17 cellular contexts compared by ENCODE assay signal in the genomic region with DNA sequence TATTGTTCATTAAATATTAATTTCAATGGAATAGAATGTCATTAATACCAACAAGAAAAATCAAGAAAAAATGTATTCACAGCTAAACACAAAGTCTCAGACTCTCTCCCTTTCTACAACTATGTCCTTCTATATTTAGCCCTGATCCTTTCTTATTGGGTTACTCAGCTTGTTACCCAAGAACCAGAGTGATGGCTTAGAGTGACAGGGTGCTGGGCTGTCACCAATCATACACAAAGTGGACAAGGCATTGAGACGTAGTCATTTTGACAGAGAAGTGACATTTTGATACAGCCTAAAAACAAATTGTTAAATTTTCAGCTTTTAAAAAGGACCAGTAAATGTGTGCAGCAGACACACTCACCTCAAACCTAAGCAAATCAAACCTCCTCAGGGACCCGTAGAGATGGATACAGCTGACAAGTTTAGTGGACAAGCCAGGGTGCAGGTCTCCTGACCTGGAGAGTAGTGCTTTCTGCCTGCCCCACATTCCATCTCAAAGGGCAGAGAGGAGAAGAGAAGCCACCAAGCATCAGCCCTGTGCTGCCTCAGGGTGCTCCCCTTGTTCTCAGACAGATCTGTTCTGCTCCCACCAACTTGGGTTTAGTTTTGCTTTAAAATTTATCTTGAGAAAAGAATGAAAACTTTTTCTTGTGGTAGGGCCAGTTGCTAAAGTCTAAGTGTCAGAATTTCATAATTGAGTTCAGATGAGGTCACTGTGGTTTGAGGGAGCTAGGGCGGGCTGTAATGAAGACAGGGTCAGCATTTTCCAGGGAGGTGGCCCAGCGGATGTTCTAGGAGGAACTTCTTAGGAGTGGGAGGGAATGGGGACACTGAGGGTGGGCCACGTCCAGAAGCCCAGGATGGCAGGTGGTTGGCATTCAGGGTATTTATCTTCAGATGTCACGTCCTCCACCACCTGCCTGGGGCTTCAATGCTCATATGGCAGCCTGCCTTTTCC.
DNase-seq lines count a peak whose midpoint lies in the region; ATAC-seq, FAIRE-seq and TF ChIP-seq lines count a peak whose summit lies in the region.
"Had no signal": no experiment of that assay in that cellular context is flagged by ENCODE, and none has a peak within 500 bp of the region (broad histone marks: within the 10 kb centered on the region; RNA-seq: fewer than 3 reads in every experiment).

No MANE protein-coding gene starts in this region.

- TF ChIP-seq POLR2A in K562 (conservative IDR thresholded peaks at IDR 0.05): no peak

- peaks cover 2 to 7% of the 10 kb centered on the region in 2 donors for H3K27me3 Mint-ChIP-seq in natural killer cell (ENCODE audit: low read depth in 2 of 2)

- H4K20me1 ChIP-seq in K562 (replicated peaks; ENCODE audit: control insufficient read depth, insufficient read depth, low read length) (no peaks in the 10 kb centered on the region), osteoblast (ENCODE audit: insufficient read depth, low read length) (no peaks in the 10 kb centered on the region)

- in situ Hi-C loops in K562 (cut with MboI): no loop called here

- TF ChIP-seq CTCF in K562 (IDR thresholded peaks at IDR 0.05 in 2 of 3, conservative IDR thresholded peaks at IDR 0.05 in 1 of 3; ENCODE audit: insufficient read depth in 2 of 3, low read depth in 1 of 3, low read length in 3 of 3) (no peak), natural killer cell (IDR thresholded peaks at IDR 0.05) (no peak), osteoblast (IDR thresholded peaks at IDR 0.05; ENCODE audit: extremely low read depth, low read depth, low read length) (no peak)

- H2AFZ ChIP-seq in K562 (ENCODE audit: low read depth, low read length): peak overlapping the region; percentile 56
- no peak overlapping the region for H2AFZ ChIP-seq in osteoblast (ENCODE audit: low read length)

- H3K4me3 ChIP-seq in K562 (no peak overlapping the region), osteoblast (ENCODE audit: insufficient read depth, low read length) (no peak overlapping the region)

- peaks cover 15 to 48% of the 10 kb centered on the region in 2 experiments for H3K4me1 ChIP-seq in K562 (replicated peaks in 1 of 2; ENCODE audit: control insufficient read depth in 2 of 2, insufficient read depth in 2 of 2, low read length in 2 of 2)
- peaks cover 36% of the 10 kb centered on the region for H3K4me1 ChIP-seq in osteoblast (ENCODE audit: insufficient read depth, low read length)

- POLR2A ChIA-PET in K562 (lab: Yijun Ruan, JAX): interaction anchor here (0.5 to 0.6 kb wide), 2 partner anchors 69 to 134 kb away, joined by 3 read pairs; no protein-coding TSS in a partner anchor

- H3K4me2 ChIP-seq in K562 (ENCODE audit: insufficient read depth, low read length) (peak overlapping the region; percentile 35; the same call in 1 of the 2 replicates), osteoblast (ENCODE audit: insufficient read depth, low read length) (no peak overlapping the region)

- H3K27ac Mint-ChIP-seq in natural killer cell: peak overlapping the region in 1 of 2 donors; percentile 68

- intact Hi-C loops in K562 (cut with micrococcal nuclease): no loop called here
- intact Hi-C loops in natural killer cell (cut with micrococcal nuclease): loop anchor here (5.0 kb wide), 1 partner anchor 52 kb away; no protein-coding TSS in a partner anchor

- no peak; a peak in 1 of 4 replicates for TF ChIP-seq RAD21 in K562 (CRISPR knock-in tag; conservative IDR thresholded peaks at IDR 0.05 in 1 of 2, IDR thresholded peaks at IDR 0.05 in 1 of 2)

- H3K27ac ChIP-seq in K562 (ENCODE audit: extremely low read depth, low read depth, low read length) (peak overlapping the region; percentile 48; the same call in 1 of the 3 replicates), osteoblast (ENCODE audit: low read depth, low read length) (no peak overlapping the region)
- H3K27ac ChIP-seq: brain microvascular endothelial cell, C4-2B, epithelial cell of prostate had no signal

- no peaks in the 10 kb centered on the region for H3K36me3 Mint-ChIP-seq in natural killer cell

- no peaks in the 10 kb centered on the region for H3K27me3 ChIP-seq in K562 (ENCODE audit: control insufficient read depth in 2 of 2, insufficient read depth in 2 of 2, low read length in 2 of 2)
- no peaks in the 10 kb centered on the region for H3K27me3 ChIP-seq in osteoblast (ENCODE audit: insufficient read depth, low read length)
- H3K27me3 ChIP-seq: brain microvascular endothelial cell had no signal

- FAIRE-seq in K562 (lab: Jason Lieb, UNC): peak; percentile 62
- FAIRE-seq: islet of Langerhans had no signal

- H3K36me3 ChIP-seq in K562 (ENCODE audit: control insufficient read depth, insufficient read depth, low read length): no peaks in the 10 kb centered on the region
- H3K36me3 ChIP-seq in osteoblast (ENCODE audit: insufficient read depth, low read length): no peaks in the 10 kb centered on the region
- H3K36me3 ChIP-seq: brain microvascular endothelial cell had no signal

- no peak overlapping the region for H3K4me3 Mint-ChIP-seq in natural killer cell
- H3K4me3 Mint-ChIP-seq: neural crest cell had no signal

- H3K9me3 ChIP-seq in K562 (replicated peaks; ENCODE audit: control insufficient read depth, insufficient read depth, low read depth, low read length): no peaks in the 10 kb centered on the region
- no peaks in the 10 kb centered on the region for H3K9me3 ChIP-seq in osteoblast (ENCODE audit: low read depth, low read length)

- H3K4me1 Mint-ChIP-seq in natural killer cell: peaks cover 37 to 40% of the 10 kb centered on the region in 2 donors

- CTCF ChIA-PET in K562 (lab: Yijun Ruan, JAX; ENCODE audit: low intra/inter-chr PET ratio): no interaction called here

- no TSS peak for BruUV-seq in K562 (replicated peaks; lab: Mats Ljungman, UMichigan)

- H3K9ac ChIP-seq in K562 (ENCODE audit: insufficient read depth in 1 of 2, low read depth in 2 of 2, low read length in 2 of 2): peak overlapping the region in 1 of 2 experiments; percentile 62; a peak in 2 of 4 replicates

- peak; percentile 47 for ATAC-seq in K562
- ATAC-seq in natural killer cell: peak; percentile 25 to 49 (median 43)
- no peak for ATAC-seq in HG03457 (IDR thresholded peaks at IDR 0.05; ENCODE audit: unreplicated experiment)

- TF ChIP-seq EP300 in K562 (IDR thresholded peaks at IDR 0.05; ENCODE audit: low read length): no peak

- no peaks in the 10 kb centered on the region for H3K79me2 ChIP-seq in K562 (ENCODE audit: control insufficient read depth, insufficient read depth, low read length)
- no peaks in the 10 kb centered on the region for H3K79me2 ChIP-seq in osteoblast (ENCODE audit: insufficient read depth, low read length)

- WGBS in K562 (ENCODE audit: insufficient coverage, low coverage, missing lambda C conversion rate): 22% methylated on average over 6 of the region's 6 CpGs

- H3K9me1 ChIP-seq in K562 (ENCODE audit: control insufficient read depth, insufficient read depth, low read length): no peaks in the 10 kb centered on the region

- DNase-seq in CD1c-positive myeloid dendritic cell (ENCODE audit: extremely low spot score) (peak; percentile 80), NCI-H2171 treated with DMSO at 0.1 percent for 48 hours (lab: John Stamatoyannopoulos, UW) (peak; percentile 75), K562 (ENCODE audit: extremely low read depth in 1 of 4, low spot score in 3 of 4) (no peak), natural killer cell (no peak), HK-2 (ENCODE audit: unreplicated experiment) (no peak), superior temporal gyrus (ENCODE audit: extremely low spot score) (no peak), osteoblast (ENCODE audit: insufficient read length, low spot score, missing footprints) (no peak)
- DNase-seq: activated T-cell treated with anti-CD3 and anti-CD28 coated beads for 4 hours; brain microvascular endothelial cell; GOT3; NCI-H510A; stimulated activated CD4-positive, alpha-beta T cell treated with anti-CD3 and anti-CD28 coated beads, Interleukin-2, amount 100 ng/mL, for 48 hours had no signal

- H3K9me3 Mint-ChIP-seq in natural killer cell: no peaks in the 10 kb centered on the region
- H3K9me3 Mint-ChIP-seq: neural crest cell had no signal

TF ChIP-seq in K562, 482 proteins besides CTCF, POLR2A, EP300 and RAD21 (continues in another document):
- TF ChIP-seq MTA2 (IDR thresholded peaks at IDR 0.05; ENCODE audit: low read depth) (no peak), JUNB (CRISPR knock-in tag; conservative IDR thresholded peaks at IDR 0.05) (no peak), TFAM (CRISPR knock-in tag; conservative IDR thresholded peaks at IDR 0.05) (no peak), SRF (CRISPR knock-in tag; IDR thresholded peaks at IDR 0.05) (no peak), PHF21A (IDR thresholded peaks at IDR 0.05; ENCODE audit: borderline replicate concordance, low read depth) (no peak), TSC22D4 (tag; IDR thresholded peaks at IDR 0.05) (no peak), HSF4 (CRISPR knock-in tag; IDR thresholded peaks at IDR 0.05; ENCODE audit: borderline replicate concordance) (no peak), ZBTB7A (IDR thresholded peaks at IDR 0.05; ENCODE audit: borderline replicate concordance, control insufficient read depth, low read depth, low read length) (no peak), GTF2A2 (tag; IDR thresholded peaks at IDR 0.05) (no peak), ZBTB43 (CRISPR knock-in tag; IDR thresholded peaks at IDR 0.05) (no peak), ARID1B (IDR thresholded peaks at IDR 0.05) (no peak; the same call in 1 of the 2 replicates), ZNF644 (tag; IDR thresholded peaks at IDR 0.05; ENCODE audit: low read depth) (no peak), RBBP5 (IDR thresholded peaks at IDR 0.05; ENCODE audit: borderline replicate concordance, insufficient read depth, low read length, poor library complexity, severe bottlenecking) (peak; percentile 22), BCOR (IDR thresholded peaks at IDR 0.05) (no peak)

Comparison
In these comparisons a context has a peak if more than half of its experiments do, and no peak if none do; other contexts are left out.
1. DNase-seq: peak in CD1c-positive myeloid dendritic cell (single experiment) and NCI-H2171 treated with DMSO at 0.1 percent for 48 hours (single experiment); none in K562 (0 of 4), natural killer cell (single experiment), HK-2 (single experiment), superior temporal gyrus (single experiment) and osteoblast (single experiment).